ENCODE assay signal across 18 cellular contexts in genomic region chr12:85963322-85963721, GRCh38.
A peak's percentile ranks its signal among the peaks of the same experiment; 100 is the strongest.
DNase-seq lines count a peak whose midpoint lies in the region; ATAC-seq and TF ChIP-seq lines count a peak whose summit lies in the region.
"Had no signal": no experiment of that assay in that cellular context is flagged by ENCODE, and none has a peak within 500 bp of the region (broad histone marks: within the 10 kb centered on the region; RNA-seq: fewer than 3 reads in every experiment).

No MANE protein-coding gene starts in this region.

- H3K27me3 ChIP-seq in SK-N-SH (ENCODE audit: insufficient read depth) (no peaks in the 10 kb centered on the region), adipocyte (replicated peaks; ENCODE audit: control insufficient read depth, insufficient read depth, low read length) (no peaks in the 10 kb centered on the region), GM23248 (replicated peaks; ENCODE audit: insufficient read depth) (no peaks in the 10 kb centered on the region)
- H3K27me3 ChIP-seq: MG63 had no signal

- in situ Hi-C loops in GM23248 (cut with MboI), result loop anchor here (25.0 kb wide), 1 partner anchor 949 kb away; no protein-coding TSS in a partner anchor

- ATAC-seq in SK-N-SH treated with all-trans-retinoic acid at 6 μM for 48 hours, result no peak
- no peak for ATAC-seq in HG02973 (IDR thresholded peaks at IDR 0.05; ENCODE audit: unreplicated experiment)

- H3K79me2 ChIP-seq in SK-N-SH (ENCODE audit: insufficient read depth) (no peaks in the 10 kb centered on the region), GM23248 (ENCODE audit: insufficient read depth) (no peaks in the 10 kb centered on the region)

- no peak for TF ChIP-seq RAD21 in SK-N-SH (IDR thresholded peaks at IDR 0.05; ENCODE audit: low read length)

- TF ChIP-seq EP300 in SK-N-SH (IDR thresholded peaks at IDR 0.05; ENCODE audit: borderline replicate concordance in 1 of 2, low read depth in 1 of 2, low read length in 1 of 2), result peak in 1 of 2 experiments; percentile 23; a peak in 1 of 4 replicates

- POLR2A ChIA-PET in SK-N-SH (lab: Yijun Ruan, JAX), result no interaction called here

- H3K9ac ChIP-seq in SK-N-SH (no peak overlapping the region), adipocyte (ENCODE audit: low read length) (no peak overlapping the region), GM23248 (no peak overlapping the region)

- no peaks in the 10 kb centered on the region for H3F3A ChIP-seq in SK-N-SH (replicated peaks; ENCODE audit: insufficient read depth)
- no peaks in the 10 kb centered on the region for H3F3A ChIP-seq in GM23248 (ENCODE audit: insufficient read depth)

- H3K27ac ChIP-seq in SK-N-SH (ENCODE audit: low read depth in 2 of 2, low read length in 1 of 2), result no peak overlapping the region
- H3K27ac ChIP-seq in GM23248, result no peak overlapping the region
- H3K27ac ChIP-seq: PC-9, SK-N-MC had no signal

- H3K36me3 ChIP-seq in SK-N-SH (replicated peaks in 1 of 2; ENCODE audit: control insufficient read depth in 1 of 2, insufficient read depth in 2 of 2, low read length in 1 of 2) (no peaks in the 10 kb centered on the region), adipocyte (ENCODE audit: control insufficient read depth, insufficient read depth, low read length, severe bottlenecking) (no peaks in the 10 kb centered on the region), GM23248 (ENCODE audit: low read depth) (no peaks in the 10 kb centered on the region)
- H3K36me3 ChIP-seq: MG63 had no signal

- H2AFZ ChIP-seq in SK-N-SH (ENCODE audit: low read depth), result no peak overlapping the region
- H2AFZ ChIP-seq in GM23248, result no peak overlapping the region
- H2AFZ ChIP-seq: PC-9 had no signal

- no peaks in the 10 kb centered on the region for H4K20me1 ChIP-seq in SK-N-SH (ENCODE audit: insufficient read depth)
- H4K20me1 ChIP-seq in GM23248 (ENCODE audit: insufficient read depth), result no peaks in the 10 kb centered on the region

- no peak for DNase-seq in SK-N-SH
- peak; percentile 44 for DNase-seq in adipocyte (ENCODE audit: low read depth)
- DNase-seq in foreskin melanocyte, result peak; percentile 7
- DNase-seq in GM23248, result no peak
- DNase-seq in stimulated activated CD4-positive, alpha-beta T cell treated with anti-CD3 and anti-CD28 coated beads, Interleukin-15, amount 100 ng/mL, for 24 hours, result no peak
- DNase-seq: DMS79, Kasumi-1, MG63, NCI-H1436, NCI-H2081 treated with DMSO at 0.1 percent for 48 hours, NCI-H446, NCI-H526, PC-9, RPMI8226, SHP77 had no signal

- H3K4me2 ChIP-seq in SK-N-SH (no peak overlapping the region), GM23248 (ENCODE audit: unreplicated experiment) (no peak overlapping the region)
- H3K4me2 ChIP-seq: PC-9 had no signal

- H3K4me3 ChIP-seq in SK-N-SH (ENCODE audit: low read depth in 2 of 2, low read length in 1 of 2) (no peak overlapping the region), adipocyte (ENCODE audit: low read length) (no peak overlapping the region), GM23248 (no peak overlapping the region)
- H3K4me3 ChIP-seq: MG63, PC-9, SK-N-MC had no signal

- H3K9me3 ChIP-seq in SK-N-SH (no peaks in the 10 kb centered on the region), adipocyte (ENCODE audit: control insufficient read depth, low read length) (no peaks in the 10 kb centered on the region), GM23248 (ENCODE audit: low read depth) (no peaks in the 10 kb centered on the region)
- H3K9me3 ChIP-seq: MG63 had no signal

- H3K9me2 ChIP-seq in SK-N-SH (no peaks in the 10 kb centered on the region), GM23248 (ENCODE audit: insufficient read depth) (no peaks in the 10 kb centered on the region)

- no peak for TF ChIP-seq CTCF in SK-N-SH (IDR thresholded peaks at IDR 0.05)

- CTCF ChIA-PET in SK-N-SH (lab: Yijun Ruan, JAX), result no interaction called here

- H3K4me1 ChIP-seq in SK-N-SH (ENCODE audit: control insufficient read depth in 1 of 2, insufficient read depth in 2 of 2, low read depth in 1 of 2, low read length in 1 of 2), result no peaks in the 10 kb centered on the region; a peak in 1 of 4 replicates
- no peaks in the 10 kb centered on the region for H3K4me1 ChIP-seq in adipocyte (ENCODE audit: control insufficient read depth, insufficient read depth, low read length)
- no peaks in the 10 kb centered on the region for H3K4me1 ChIP-seq in GM23248 (ENCODE audit: insufficient read depth)

TF ChIP-seq in SK-N-SH, 30 proteins besides CTCF, POLR2A, EP300 and RAD21:
- TF ChIP-seq ZBTB33 (IDR thresholded peaks at IDR 0.05; ENCODE audit: borderline replicate concordance, low read depth), result 0 out of 2 replicates have a peak, but pooled peaks have one; percentile 39
- TF ChIP-seq TCF12 (IDR thresholded peaks at IDR 0.05), result peak; percentile 55
- no peak for TF ChIP-seq MXI1 (IDR thresholded peaks at IDR 0.05; ENCODE audit: low read depth, low read length)
- no peak for TF ChIP-seq GATA2 (CRISPR knock-in tag; IDR thresholded peaks at IDR 0.05)
- peak; percentile 36; the same call in 1 of the 2 replicates for TF ChIP-seq JUND (IDR thresholded peaks at IDR 0.05)
- peak; percentile 29; the same call in 1 of the 2 replicates for TF ChIP-seq FOSL2 (IDR thresholded peaks at IDR 0.05; ENCODE audit: borderline replicate concordance, low read depth)
- TF ChIP-seq RCOR1 (IDR thresholded peaks at IDR 0.05; ENCODE audit: low read length), result no peak
- TF ChIP-seq USF2 (IDR thresholded peaks at IDR 0.05; ENCODE audit: borderline replicate concordance, low read depth, low read length), result no peak
- TF ChIP-seq RXRA (IDR thresholded peaks at IDR 0.05; ENCODE audit: borderline replicate concordance, low read depth), result no peak

TF ChIP-seq in SK-N-SH treated with all-trans-retinoic acid at 6 μM for 48 hours, 23 proteins besides CTCF, POLR2A, EP300 and RAD21 (continues in another document):
- TF ChIP-seq ZC3H10 (CRISPR knock-in tag; IDR thresholded peaks at IDR 0.05) (no peak), RARB (CRISPR knock-in tag; IDR thresholded peaks at IDR 0.05) (no peak), POU6F1 (CRISPR knock-in tag; IDR thresholded peaks at IDR 0.05; ENCODE audit: borderline replicate concordance, low read depth) (no peak), TOX (CRISPR knock-in tag; IDR thresholded peaks at IDR 0.05; ENCODE audit: borderline replicate concordance) (no peak), PPARA (CRISPR knock-in tag; IDR thresholded peaks at IDR 0.05; ENCODE audit: borderline replicate concordance) (no peak), CSRNP3 (CRISPR knock-in tag; IDR thresholded peaks at IDR 0.05) (no peak), ARNTL (CRISPR knock-in tag; IDR thresholded peaks at IDR 0.05; ENCODE audit: borderline replicate concordance, low read depth) (no peak), BACH2 (CRISPR knock-in tag; IDR thresholded peaks at IDR 0.05; ENCODE audit: borderline replicate concordance) (no peak), CREB5 (CRISPR knock-in tag; IDR thresholded peaks at IDR 0.05; ENCODE audit: low read depth) (no peak), PATZ1 (CRISPR knock-in tag; IDR thresholded peaks at IDR 0.05; ENCODE audit: borderline replicate concordance) (no peak), SNAI2 (CRISPR knock-in tag; IDR thresholded peaks at IDR 0.05) (no peak)

Comparison
In these comparisons a context has a peak if more than half of its experiments do, and no peak if none do; other contexts are left out.
1. DNase-seq: peak in adipocyte (single experiment) and foreskin melanocyte (single experiment); none in SK-N-SH (single experiment), GM23248 (single experiment) and stimulated activated CD4-positive, alpha-beta T cell treated with anti-CD3 and anti-CD28 coated beads, Interleukin-15, amount 100 ng/mL, for 24 hours (single experiment).